29 cellular contexts compared by ENCODE assay signal in the genomic region with DNA sequence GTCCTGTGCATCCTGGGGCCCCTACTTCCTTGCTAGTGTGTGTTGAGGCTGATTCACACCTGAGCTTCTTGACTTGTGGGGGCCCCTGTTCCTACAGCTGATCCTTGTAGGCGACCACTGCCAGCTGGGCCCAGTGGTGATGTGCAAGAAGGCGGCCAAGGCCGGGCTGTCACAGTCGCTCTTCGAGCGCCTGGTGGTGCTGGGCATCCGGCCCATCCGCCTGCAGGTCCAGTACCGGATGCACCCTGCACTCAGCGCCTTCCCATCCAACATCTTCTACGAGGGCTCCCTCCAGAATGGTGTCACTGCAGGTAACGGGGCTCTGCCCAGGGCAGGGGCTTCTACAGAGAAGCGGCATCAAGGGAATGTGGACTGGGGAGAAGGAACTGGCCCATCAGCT. TPM values are rescaled to one million over a fixed set of nuclear protein-coding genes. Genes with fewer than 3 reads are reported as not detected.
"Had no signal": no experiment of that assay in that cellular context is flagged by ENCODE, and none has a peak within 500 bp of the region (broad histone marks: within the 10 kb centered on the region; RNA-seq: fewer than 3 reads in every experiment).

No MANE protein-coding gene starts in this region.

- H3K4me3 Mint-ChIP-seq: activated CD4-positive, alpha-beta memory T cell treated with anti-CD3 and anti-CD28 coated beads for 36 hours; activated CD4-positive, alpha-beta T cell treated with anti-CD3 and anti-CD28 coated beads for 36 hours; activated CD4-positive, alpha-beta T cell treated with anti-CD3 and anti-CD28 coated beads, Interleukin-2, amount 10 ng/mL, durations not matched to agents 24 days and 14 days; activated CD8-positive, alpha-beta memory T cell treated with anti-CD3 and anti-CD28 coated beads, Interleukin-2, amount 10 ng/mL, durations not matched to agents 7 days and 5 days; activated CD8-positive, alpha-beta T cell treated with anti-CD3 and anti-CD28 coated beads, Interleukin-2, amount 10 ng/mL, durations not matched to agents 7 days and 5 days; activated naive CD8-positive, alpha-beta T cell; T-helper 17 cell; T-helper 2 cell treated with Interferon-gamma antibody and Interleukin-4, amounts not matched to agents 5 μg/mL and 100 μg/mL, for 36 hours had no signal

- ATAC-seq: activated CD4-positive, alpha-beta T cell treated with anti-CD3 and anti-CD28 coated beads for 36 hours; activated CD8-positive, alpha-beta memory T cell treated with anti-CD3 and anti-CD28 coated beads, Interleukin-2, amount 10 ng/mL, durations not matched to agents 7 days and 5 days; activated CD8-positive, alpha-beta T cell treated with anti-CD3 and anti-CD28 coated beads, Interleukin-2, amount 10 ng/mL, durations not matched to agents 7 days and 5 days; body of pancreas; gastroesophageal sphincter; heart right ventricle; T-helper 17 cell had no signal

- H3K27me3 Mint-ChIP-seq: activated CD4-positive, alpha-beta memory T cell treated with anti-CD3 and anti-CD28 coated beads for 36 hours; activated CD4-positive, alpha-beta T cell treated with anti-CD3 and anti-CD28 coated beads for 36 hours; activated CD4-positive, alpha-beta T cell treated with anti-CD3 and anti-CD28 coated beads, Interleukin-2, amount 10 ng/mL, durations not matched to agents 24 days and 14 days; activated CD8-positive, alpha-beta memory T cell treated with anti-CD3 and anti-CD28 coated beads, Interleukin-2, amount 10 ng/mL, durations not matched to agents 7 days and 5 days; activated naive CD8-positive, alpha-beta T cell; T-helper 17 cell had no signal

- H3K9me3 ChIP-seq: body of pancreas, esophagus squamous epithelium, gastroesophageal sphincter, heart right ventricle had no signal

- H3K4me3 ChIP-seq: body of pancreas, esophagus squamous epithelium, gastroesophageal sphincter, heart right ventricle had no signal

- H3K27me3 ChIP-seq: body of pancreas, esophagus squamous epithelium, gastroesophageal sphincter, heart right ventricle had no signal

- H3K9me3 Mint-ChIP-seq: activated CD4-positive, alpha-beta memory T cell treated with anti-CD3 and anti-CD28 coated beads for 36 hours; activated CD4-positive, alpha-beta T cell treated with anti-CD3 and anti-CD28 coated beads, Interleukin-2, amount 10 ng/mL, durations not matched to agents 24 days and 14 days; T-helper 2 cell treated with Interferon-gamma antibody and Interleukin-4, amounts not matched to agents 5 μg/mL and 100 μg/mL, for 36 hours had no signal

- DNase-seq: activated CD4-positive, alpha-beta memory T cell treated with anti-CD3 and anti-CD28 coated beads for 36 hours; activated CD4-positive, alpha-beta T cell treated with anti-CD3 and anti-CD28 coated beads for 36 hours; activated CD4-positive, alpha-beta T cell treated with anti-CD3 and anti-CD28 coated beads, Interleukin-2, amount 10 ng/mL, durations not matched to agents 24 days and 14 days; activated CD4-positive, CD25-positive, alpha-beta regulatory T cell; activated CD4-positive, CD25-positive, alpha-beta regulatory T cell treated with anti-CD3 and anti-CD28 coated beads, Interleukin-2, amount 50 U/mL, for 72 hours; activated CD8-positive, alpha-beta memory T cell treated with anti-CD3 and anti-CD28 coated beads, Interleukin-2, amount 10 ng/mL, durations not matched to agents 7 days and 5 days; activated CD8-positive, alpha-beta memory T cell treated with anti-CD3 and anti-CD28 coated beads, Interleukin-2, amount 50 U/mL, for 4 hours; activated CD8-positive, alpha-beta T cell treated with anti-CD3 and anti-CD28 coated beads, Interleukin-2, amount 10 ng/mL, durations not matched to agents 7 days and 5 days; activated gamma-delta T cell; activated naive CD4-positive, alpha-beta T cell; activated naive CD4-positive, alpha-beta T cell treated with anti-CD3 and anti-CD28 coated beads, Interleukin-2, amount 50 U/mL, for 16 hours; activated T-cell treated with anti-CD3 and anti-CD28 coated beads, Interleukin-2, amount 50 U/mL, for 1 hour; activated T-cell treated with anti-CD3 and anti-CD28 coated beads, Interleukin-2, amount 50 U/mL, for 48 hours; amniotic stem cell; aorta; body of pancreas; cortex of kidney; dermis blood vessel endothelial cell; effector CD8-positive, alpha-beta T cell; esophagus squamous epithelium; foreskin melanocyte; heart right ventricle; T-helper 1 cell; T-helper 17 cell; T1000 had no signal

- H3K27ac Mint-ChIP-seq: activated CD4-positive, alpha-beta memory T cell treated with anti-CD3 and anti-CD28 coated beads for 36 hours; activated CD4-positive, alpha-beta T cell treated with anti-CD3 and anti-CD28 coated beads for 36 hours; activated CD4-positive, alpha-beta T cell treated with anti-CD3 and anti-CD28 coated beads, Interleukin-2, amount 10 ng/mL, durations not matched to agents 24 days and 14 days; activated CD8-positive, alpha-beta memory T cell treated with anti-CD3 and anti-CD28 coated beads, Interleukin-2, amount 10 ng/mL, durations not matched to agents 7 days and 5 days; activated CD8-positive, alpha-beta T cell treated with anti-CD3 and anti-CD28 coated beads, Interleukin-2, amount 10 ng/mL, durations not matched to agents 7 days and 5 days; activated naive CD8-positive, alpha-beta T cell; T-helper 17 cell; T-helper 2 cell treated with Interferon-gamma antibody and Interleukin-4, amounts not matched to agents 5 μg/mL and 100 μg/mL, for 36 hours had no signal

- H3K27ac ChIP-seq: body of pancreas, epithelial cell of prostate, esophagus squamous epithelium, gastroesophageal sphincter, heart right ventricle had no signal

- H3K4me1 Mint-ChIP-seq: activated CD4-positive, alpha-beta T cell treated with anti-CD3 and anti-CD28 coated beads for 36 hours; activated CD4-positive, alpha-beta T cell treated with anti-CD3 and anti-CD28 coated beads, Interleukin-2, amount 10 ng/mL, durations not matched to agents 24 days and 14 days had no signal

- H3K4me1 ChIP-seq: body of pancreas had no signal

RNA-seq across cellular contexts. Expression of a gene that starts 38.7 kb away (rescaled TPM):
- total RNA-seq: activated CD4-positive, alpha-beta memory T cell treated with anti-CD3 and anti-CD28 coated beads for 36 hours; activated CD8-positive, alpha-beta memory T cell treated with anti-CD3 and anti-CD28 coated beads, Interleukin-2, amount 10 ng/mL, durations not matched to agents 7 days and 5 days; activated CD8-positive, alpha-beta T cell treated with anti-CD3 and anti-CD28 coated beads, Interleukin-2, amount 10 ng/mL, durations not matched to agents 7 days and 5 days; T-helper 17 cell had no signal
